18 cellular contexts compared by ENCODE assay signal in genomic region chr6:37974943-37975342, GRCh38.
DNase-seq lines count a peak whose midpoint lies in the region; FAIRE-seq and TF ChIP-seq lines count a peak whose summit lies in the region.
"Had no signal": no experiment of that assay in that cellular context is flagged by ENCODE, and none has a peak within 500 bp of the region (broad histone marks: within the 10 kb centered on the region; RNA-seq: fewer than 3 reads in every experiment).

No MANE protein-coding gene starts in this region.

- H3K27me3 ChIP-seq in adipocyte (replicated peaks; ENCODE audit: control insufficient read depth, insufficient read depth, low read length) (no peaks in the 10 kb centered on the region), keratinocyte (ENCODE audit: control insufficient read depth, extremely low read depth, insufficient read depth, low read length) (no peaks in the 10 kb centered on the region)
- H3K27me3 ChIP-seq: BLaER1 had no signal

- H3K36me3 ChIP-seq in HEK293 (ENCODE audit: control insufficient read depth in 2 of 2, insufficient read depth in 1 of 2, low read length in 2 of 2), result no peaks in the 10 kb centered on the region
- H3K36me3 ChIP-seq in adipocyte (ENCODE audit: control insufficient read depth, insufficient read depth, low read length, severe bottlenecking), result no peaks in the 10 kb centered on the region
- no peaks in the 10 kb centered on the region for H3K36me3 ChIP-seq in keratinocyte (ENCODE audit: control insufficient read depth in 2 of 2, extremely low read depth in 1 of 2, insufficient read depth in 2 of 2, low read length in 2 of 2)

- H3K4me1 ChIP-seq in HEK293 (ENCODE audit: control insufficient read depth, insufficient read depth, low read length), result no peaks in the 10 kb centered on the region; the same call in 1 of the 2 replicates
- peaks cover 16% of the 10 kb centered on the region for H3K4me1 ChIP-seq in adipocyte (ENCODE audit: control insufficient read depth, insufficient read depth, low read length)
- H3K4me1 ChIP-seq in keratinocyte (ENCODE audit: control insufficient read depth, extremely low read depth, insufficient read depth, low read length), result peaks cover 10% of the 10 kb centered on the region

- H2AFZ ChIP-seq in keratinocyte (ENCODE audit: control insufficient read depth, low read length), result no peak overlapping the region
- H2AFZ ChIP-seq: GM23338 had no signal

- no peak overlapping the region for H3K4me2 ChIP-seq in keratinocyte (ENCODE audit: control insufficient read depth, extremely low read depth, insufficient read depth, low read depth, low read length)
- H3K4me2 ChIP-seq: BLaER1, GM23338 had no signal

- peaks cover 4% of the 10 kb centered on the region for H3K9me1 ChIP-seq in keratinocyte (ENCODE audit: control insufficient read depth, extremely low read depth, insufficient read depth, low read length)

- H3K27ac ChIP-seq in HEK293 (ENCODE audit: extremely low read depth, low read depth, low read length) (no peak overlapping the region), keratinocyte (ENCODE audit: control insufficient read depth, insufficient read depth, low read length) (no peak overlapping the region)
- H3K27ac ChIP-seq: BLaER1 had no signal

- H3K4me3 ChIP-seq in HEK293 (ENCODE audit: low read depth, low read length) (no peak overlapping the region), adipocyte (ENCODE audit: low read length) (peak overlapping the region; percentile 1), keratinocyte (ENCODE audit: control insufficient read depth in 2 of 3, extremely low read depth in 1 of 3, insufficient read depth in 2 of 3, low read depth in 1 of 3, low read length in 3 of 3) (no peak overlapping the region)
- H3K4me3 ChIP-seq: GM23338 had no signal

- H3K9me3 ChIP-seq in HEK293 (ENCODE audit: control insufficient read depth, insufficient read depth, low read depth, low read length), result no peaks in the 10 kb centered on the region
- H3K9me3 ChIP-seq in adipocyte (ENCODE audit: control insufficient read depth, low read length), result peaks cover 7% of the 10 kb centered on the region
- no peaks in the 10 kb centered on the region for H3K9me3 ChIP-seq in keratinocyte (ENCODE audit: control insufficient read depth, low read depth, low read length)

- dilution Hi-C loops in keratinocyte (cut with MboI; ENCODE audit: extremely low pct_ligation_motif_present, low sequenced_read_pairs), result no loop called here

- H4K20me1 ChIP-seq in keratinocyte (ENCODE audit: control insufficient read depth, extremely low read depth, insufficient read depth, low read length), result peaks cover 15% of the 10 kb centered on the region

- no peak for DNase-seq in D721Med (ENCODE audit: insufficient read length, low spot score)
- no peak for DNase-seq in adipocyte (ENCODE audit: low read depth)
- no peak for DNase-seq in keratinocyte (ENCODE audit: low read depth, low spot score)
- DNase-seq in NCI-H1694 (lab: John Stamatoyannopoulos, UW), result no peak
- no peak for DNase-seq in activated effector memory CD4-positive, alpha-beta T cell treated with anti-CD3 and anti-CD28 coated beads, Interleukin-2, amount 50 U/mL, for 16 hours
- DNase-seq in central memory CD4-positive, alpha-beta T cell, result no peak
- DNase-seq: 8988T; Calu3; CD8-positive, alpha-beta T cell; DMS 273 treated with DMSO at 0.1 percent for 48 hours; DMS53; DND-41; EL; H7 had no signal

- POLR2A ChIA-PET in HEK293 (lab: Yijun Ruan, JAX), result no interaction called here

- peaks cover 61% of the 10 kb centered on the region for H3K79me2 ChIP-seq in keratinocyte (ENCODE audit: control insufficient read depth, insufficient read depth, low read length)

- CTCF ChIA-PET in HEK293 (lab: Yijun Ruan, JAX), result interaction anchor here (1.1 kb wide), 1 partner anchor 8 kb away, joined by 6 read pairs; no protein-coding TSS in a partner anchor

- TF ChIP-seq CTCF in D721Med (IDR thresholded peaks at IDR 0.05; ENCODE audit: insufficient read depth, missing control alignments) (no peak), HEK293 (tag by site-specific recombination; IDR thresholded peaks at IDR 0.05) (no peak), keratinocyte (optimal IDR thresholded peaks at IDR 0.05 in 1 of 3, IDR thresholded peaks at IDR 0.05 in 1 of 3, conservative IDR thresholded peaks at IDR 0.05 in 1 of 3; ENCODE audit: extremely low read depth in 1 of 3, insufficient read depth in 2 of 3, low read length in 3 of 3) (no peak)

- H3K9ac ChIP-seq in adipocyte (ENCODE audit: low read length), result no peak overlapping the region
- H3K9ac ChIP-seq in keratinocyte (ENCODE audit: control insufficient read depth, extremely low read depth, insufficient read depth, low read length), result no peak overlapping the region
- H3K9ac ChIP-seq: BLaER1 had no signal

- FAIRE-seq in D721Med (lab: Jason Lieb, UNC), result peak; percentile 69
- FAIRE-seq in keratinocyte (lab: Jason Lieb, UNC), result peak; percentile 26
- FAIRE-seq: GM12891 had no signal

TF ChIP-seq in HEK293, 187 proteins besides CTCF, POLR2A, EP300 and RAD21:
- TF ChIP-seq ZNF280D (tag by site-specific recombination; IDR thresholded peaks at IDR 0.05), result peak; percentile 91
- no peak for TF ChIP-seq ZFP41 (tag by site-specific recombination; IDR thresholded peaks at IDR 0.05; ENCODE audit: borderline replicate concordance)
- TF ChIP-seq PRDM4 (tag by site-specific recombination; IDR thresholded peaks at IDR 0.05), result peak; percentile 52; the same call in 1 of the 2 replicates
- TF ChIP-seq ZNF184 (tag by site-specific recombination; IDR thresholded peaks at IDR 0.05), result peak; percentile 100
- TF ChIP-seq SETDB1 (IDR thresholded peaks at IDR 0.05; ENCODE audit: insufficient read length, low read length), result peak; percentile 47
- TF ChIP-seq ZNF157 (tag by site-specific recombination; IDR thresholded peaks at IDR 0.05), result no peak
- TF ChIP-seq ZEB2 (tag by site-specific recombination; IDR thresholded peaks at IDR 0.05), result no peak
